ENCODE assay signal across 8 cellular contexts in the genomic region with DNA sequence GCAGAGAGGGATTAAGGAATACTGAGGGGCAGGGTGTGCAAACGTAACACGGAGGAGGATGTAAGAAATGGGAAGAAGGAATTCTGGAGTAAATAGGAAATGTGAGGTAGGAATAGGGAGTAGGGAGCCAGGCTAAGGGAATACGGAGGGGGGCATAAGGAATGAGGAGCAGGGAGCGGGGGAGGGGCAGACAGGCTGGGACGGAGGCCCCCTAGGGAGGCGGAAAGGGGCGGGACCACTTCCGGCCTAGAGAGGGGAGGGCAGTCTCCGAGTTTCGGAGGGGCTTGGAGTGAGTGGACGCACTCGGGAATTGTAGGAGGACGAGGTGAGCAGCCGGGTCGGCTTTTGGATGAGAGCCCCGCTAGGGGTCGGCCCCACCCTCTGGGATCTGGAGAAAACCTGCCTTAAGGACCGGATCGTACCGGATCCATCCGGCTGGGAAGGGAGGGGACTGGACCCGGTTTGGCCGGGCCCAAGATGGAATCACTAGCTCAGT. TPM values are rescaled to one million over a fixed set of nuclear protein-coding genes. Genes with fewer than 3 reads are reported as not detected.
DNase-seq lines count a peak whose midpoint lies in the region; ATAC-seq lines count a peak whose summit lies in the region.

No MANE protein-coding gene starts in this region.

- DNase-seq in H7 (peak; percentile 85), NCI-H1092 (lab: John Stamatoyannopoulos, UW) (peak; percentile 85), medulla oblongata (ENCODE audit: extremely low spot score) (peak; percentile 76), GOT3 (lab: John Stamatoyannopoulos, UW) (no peak)
- DNase-seq in stimulated activated CD8-positive, alpha-beta memory T cell treated with anti-CD3 and anti-CD28 coated beads, Interleukin-2, amount 100 ng/mL, for 1 hour (ENCODE audit: low read depth in 2 of 2) = peak; percentile 15 to 28

- H3K36me3 ChIP-seq in H7 (replicated peaks; ENCODE audit: control insufficient read depth, insufficient read depth, low read length) = peaks cover 25% of the 10 kb centered on the region
- peaks cover 18% of the 10 kb centered on the region for H3K36me3 ChIP-seq in ectodermal cell (ENCODE audit: control insufficient read depth, insufficient read depth, low read length)

- ATAC-seq in activated CD4-positive, CD25-positive, alpha-beta regulatory T cell treated with anti-CD3 and anti-CD28 coated beads, Interleukin-2, amount 50 U/mL, for 24 hours = peak; percentile 29 to 32

- no peaks in the 10 kb centered on the region for H3K9me3 ChIP-seq in ectodermal cell (ENCODE audit: control insufficient read depth, low read length)

- H3K4me1 ChIP-seq in ectodermal cell (ENCODE audit: control insufficient read depth, insufficient read depth, low read length) = no peaks in the 10 kb centered on the region

- WGBS in ectodermal cell, 2 experiments = 0 to 1% methylated on average over 23 of the region's 23 CpGs

- H3K4me3 ChIP-seq in GM08714 (ENCODE audit: low read length) = peak overlapping the region; percentile 64
- H3K4me3 ChIP-seq in H7 (ENCODE audit: insufficient read depth, low read depth, low read length) = peak overlapping the region; percentile 55
- H3K4me3 ChIP-seq in ectodermal cell (ENCODE audit: insufficient read depth, low read depth, low read length) = peak overlapping the region; percentile 69

- no peaks in the 10 kb centered on the region for H3K27me3 ChIP-seq in H7 (ENCODE audit: control insufficient read depth, insufficient read depth, low read length)
- no peaks in the 10 kb centered on the region for H3K27me3 ChIP-seq in ectodermal cell (ENCODE audit: control insufficient read depth, insufficient read depth, low read length, poor library complexity, severe bottlenecking)

- H3K27ac ChIP-seq in ectodermal cell (ENCODE audit: insufficient read depth, low read depth, low read length, poor library complexity, severe bottlenecking) = peak overlapping the region; percentile 98

RNA-seq across cellular contexts. Expression of a gene that starts 0.6 kb away (rescaled TPM):
- 216 and 227 TPM in 2 replicates for total RNA-seq in H7 (2014; rRNA removed; shearing (Covaris generic))
- 313 TPM for polyA plus RNA-seq in ectodermal cell (2013, experiment 1 of 4)
- polyA plus RNA-seq in ectodermal cell (2013, experiment 2 of 4) = 307 TPM
- 247 TPM for polyA plus RNA-seq in ectodermal cell (2013, experiment 3 of 4)
- 262 TPM for polyA plus RNA-seq in ectodermal cell (2013, experiment 4 of 4)

RNA-seq across cellular contexts. Expression of a gene that starts 10.1 kb away (rescaled TPM):
- total RNA-seq in H7 (2014; rRNA removed; shearing (Covaris generic)) = not detected in 2 replicates
- not detected for polyA plus RNA-seq in ectodermal cell (2013, experiment 1 of 4)
- not detected for polyA plus RNA-seq in ectodermal cell (2013, experiment 2 of 4)
- polyA plus RNA-seq in ectodermal cell (2013, experiment 3 of 4) = not detected
- polyA plus RNA-seq in ectodermal cell (2013, experiment 4 of 4) = not detected
